In the genomic region with DNA sequence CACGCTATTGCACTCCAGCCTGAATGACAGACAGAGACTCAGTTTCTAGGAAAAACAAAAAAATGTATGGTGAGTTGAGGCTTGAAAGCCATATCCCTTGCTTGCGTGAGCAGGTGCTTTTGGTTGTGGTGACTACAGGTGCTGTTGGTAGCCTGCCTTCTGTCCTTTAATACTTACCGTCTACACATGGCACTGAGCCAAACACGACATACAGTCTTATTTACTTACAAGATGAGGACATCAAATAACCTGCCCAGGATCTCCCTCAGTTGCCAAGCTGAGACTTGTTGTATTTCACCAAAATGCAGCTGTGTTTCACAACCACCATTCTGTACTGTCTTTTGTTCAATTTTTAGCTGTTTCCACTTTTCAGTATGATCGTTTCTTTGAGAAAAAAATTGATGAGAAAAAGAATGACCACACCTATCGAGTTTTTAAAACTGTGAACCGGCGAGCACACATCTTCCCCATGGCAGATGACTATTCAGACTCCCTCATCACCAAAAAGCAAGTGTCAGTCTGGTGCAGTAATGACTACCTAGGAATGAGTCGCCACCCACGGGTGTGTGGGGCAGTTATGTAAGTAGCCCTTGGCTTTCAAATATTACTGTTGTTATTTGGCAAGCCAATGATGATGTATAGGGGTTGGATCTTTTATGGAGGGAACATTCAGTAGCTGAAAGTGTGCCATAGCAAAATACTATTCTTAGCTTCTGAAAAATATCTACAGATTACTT, we compare ENCODE assay signal across 12 cellular contexts. TPM values are rescaled to one million over a fixed set of nuclear protein-coding genes. Genes with fewer than 3 reads are reported as not detected.
DNase-seq lines count a peak whose midpoint lies in the region; ATAC-seq and TF ChIP-seq lines count a peak whose summit lies in the region.
"Had no signal": no experiment of that assay in that cellular context is flagged by ENCODE, and none has a peak within 500 bp of the region (broad histone marks: within the 10 kb centered on the region; RNA-seq: fewer than 3 reads in every experiment).

No MANE protein-coding gene starts in this region.

- H3K9me2 ChIP-seq in GM23338 (ENCODE audit: insufficient read depth), result no peaks in the 10 kb centered on the region

- H3K4me2 ChIP-seq in GM23338, result no peak overlapping the region

- H3K4me1 ChIP-seq in GM23338 (ENCODE audit: insufficient read depth), result no peaks in the 10 kb centered on the region

- H3K27me3 ChIP-seq in GM23338 (ENCODE audit: insufficient read depth), result no peaks in the 10 kb centered on the region
- H3K27me3 ChIP-seq: uterus had no signal

- H3K4me3 ChIP-seq in GM23338, result no peak overlapping the region
- H3K4me3 ChIP-seq: uterus had no signal

- no peaks in the 10 kb centered on the region for H3K9me3 Mint-ChIP-seq in activated CD4-positive, alpha-beta T cell treated with anti-CD3 and anti-CD28 coated beads for 36 hours (ENCODE audit: low read depth)
- no peaks in the 10 kb centered on the region for H3K9me3 Mint-ChIP-seq in activated naive CD8-positive, alpha-beta T cell treated with anti-CD3 and anti-CD28 coated beads for 36 hours
- H3K9me3 Mint-ChIP-seq in stimulated activated effector memory CD8-positive, alpha-beta T cell treated with anti-CD3 and anti-CD28 coated beads, Interleukin-12 subunit alpha, Interleukin-12 subunit beta, amount 100 ng/mL, for 72 hours, result no peaks in the 10 kb centered on the region
- no peaks in the 10 kb centered on the region for H3K9me3 Mint-ChIP-seq in GM23338
- H3K9me3 Mint-ChIP-seq: naive B cell had no signal

- H3K27ac ChIP-seq in GM23338 (ENCODE audit: low read depth), result no peak overlapping the region
- H3K27ac ChIP-seq: uterus had no signal

- intact Hi-C loops in activated CD4-positive, alpha-beta T cell treated with anti-CD3 and anti-CD28 coated beads for 36 hours (cut with DNase I, micrococcal nuclease), result no loop called here

- no peaks in the 10 kb centered on the region for H3K27me3 Mint-ChIP-seq in activated CD4-positive, alpha-beta T cell treated with anti-CD3 and anti-CD28 coated beads for 36 hours
- no peaks in the 10 kb centered on the region for H3K27me3 Mint-ChIP-seq in activated naive CD8-positive, alpha-beta T cell treated with anti-CD3 and anti-CD28 coated beads for 36 hours
- H3K27me3 Mint-ChIP-seq in GM23338 (ENCODE audit: insufficient read depth, low read depth, poor library complexity), result peaks cover 1% of the 10 kb centered on the region
- H3K27me3 Mint-ChIP-seq: naive B cell had no signal

- no peak overlapping the region for H3K4me3 Mint-ChIP-seq in activated CD4-positive, alpha-beta T cell treated with anti-CD3 and anti-CD28 coated beads for 36 hours
- no peak overlapping the region for H3K4me3 Mint-ChIP-seq in activated naive CD8-positive, alpha-beta T cell treated with anti-CD3 and anti-CD28 coated beads for 36 hours
- no peak overlapping the region for H3K4me3 Mint-ChIP-seq in stimulated activated effector memory CD8-positive, alpha-beta T cell treated with anti-CD3 and anti-CD28 coated beads, Interleukin-12 subunit alpha, Interleukin-12 subunit beta, amount 100 ng/mL, for 72 hours
- no peak overlapping the region for H3K4me3 Mint-ChIP-seq in GM23338
- H3K4me3 Mint-ChIP-seq: naive B cell had no signal

- POLR2A ChIA-PET in activated CD4-positive, alpha-beta T cell treated with anti-CD3 and anti-CD28 coated beads for 36 hours (lab: Charles Lee), result no interaction called here

- H3K27ac Mint-ChIP-seq in activated CD4-positive, alpha-beta T cell treated with anti-CD3 and anti-CD28 coated beads for 36 hours, result no peak overlapping the region
- H3K27ac Mint-ChIP-seq in activated naive CD8-positive, alpha-beta T cell treated with anti-CD3 and anti-CD28 coated beads for 36 hours, result peak overlapping the region; percentile 20
- H3K27ac Mint-ChIP-seq in stimulated activated effector memory CD8-positive, alpha-beta T cell treated with anti-CD3 and anti-CD28 coated beads, Interleukin-12 subunit alpha, Interleukin-12 subunit beta, amount 100 ng/mL, for 72 hours, result peak overlapping the region; percentile 63
- H3K27ac Mint-ChIP-seq in GM23338, result no peak overlapping the region

- CTCF ChIA-PET in activated CD4-positive, alpha-beta T cell treated with anti-CD3 and anti-CD28 coated beads for 36 hours (lab: Charles Lee), result interaction anchor here (0.6 to 12.5 kb wide), 6 partner anchors 9 to 263 kb away, joined by 3 to 120 read pairs (median 4); a partner anchor contains a TSS

- TF ChIP-seq CTCF in GM23338 (conservative IDR thresholded peaks at IDR 0.05; ENCODE audit: low read depth in 2 of 2), result no peak

- H3K79me2 ChIP-seq in GM23338 (replicated peaks; ENCODE audit: insufficient read depth), result no peaks in the 10 kb centered on the region

- H4K20me1 ChIP-seq in GM23338 (replicated peaks; ENCODE audit: insufficient read depth), result peaks cover 14% of the 10 kb centered on the region

- H3F3A ChIP-seq in GM23338 (replicated peaks; ENCODE audit: low read depth), result peaks cover 14% of the 10 kb centered on the region

- H3K36me3 Mint-ChIP-seq in activated CD4-positive, alpha-beta T cell treated with anti-CD3 and anti-CD28 coated beads for 36 hours (ENCODE audit: low read depth), result peaks cover 73% of the 10 kb centered on the region
- H3K36me3 Mint-ChIP-seq in activated naive CD8-positive, alpha-beta T cell treated with anti-CD3 and anti-CD28 coated beads for 36 hours, result peaks cover 63% of the 10 kb centered on the region
- H3K36me3 Mint-ChIP-seq in stimulated activated effector memory CD8-positive, alpha-beta T cell treated with anti-CD3 and anti-CD28 coated beads, Interleukin-12 subunit alpha, Interleukin-12 subunit beta, amount 100 ng/mL, for 72 hours, result peaks cover 100% of the 10 kb centered on the region
- H3K36me3 Mint-ChIP-seq in GM23338 (ENCODE audit: low read depth), result peaks cover 87% of the 10 kb centered on the region

- H2AFZ ChIP-seq in GM23338, result no peak overlapping the region

- peaks cover 85% of the 10 kb centered on the region for H3K36me3 ChIP-seq in GM23338 (ENCODE audit: insufficient read depth)
- H3K36me3 ChIP-seq: uterus had no signal

- peak; percentile 63 for DNase-seq in activated CD4-positive, alpha-beta T cell treated with anti-CD3 and anti-CD28 coated beads for 36 hours
- no peak for DNase-seq in activated CD4-positive, alpha-beta T cell treated with anti-CD3 and anti-CD28 coated beads for 1 hour
- peak; percentile 27 for DNase-seq in NCI-H2081 treated with DMSO at 0.1 percent for 48 hours (lab: John Stamatoyannopoulos, UW)
- no peak for DNase-seq in activated naive CD8-positive, alpha-beta T cell treated with anti-CD3 and anti-CD28 coated beads for 36 hours
- DNase-seq in stimulated activated effector memory CD8-positive, alpha-beta T cell treated with anti-CD3 and anti-CD28 coated beads, Interleukin-12 subunit alpha, Interleukin-12 subunit beta, amount 100 ng/mL, for 72 hours (ENCODE audit: low spot score in 2 of 2), result no peak
- DNase-seq in GM23338 (ENCODE audit: low spot score), result no peak
- DNase-seq: hippocampal formation, naive B cell, uterus had no signal

- peak; percentile 75 for ATAC-seq in activated CD4-positive, alpha-beta T cell treated with anti-CD3 and anti-CD28 coated beads for 36 hours
- peak; percentile 93 for ATAC-seq in stimulated activated effector memory CD8-positive, alpha-beta T cell treated with anti-CD3 and anti-CD28 coated beads, Interleukin-12 subunit alpha, Interleukin-12 subunit beta, amount 100 ng/mL, for 72 hours
- no peak for ATAC-seq in HG03045 (IDR thresholded peaks at IDR 0.05; ENCODE audit: unreplicated experiment)
- ATAC-seq in GM19455 (IDR thresholded peaks at IDR 0.05; ENCODE audit: unreplicated experiment), result no peak
- no peak for ATAC-seq in GM23338

- peaks cover 31% of the 10 kb centered on the region for H3K4me1 Mint-ChIP-seq in activated CD4-positive, alpha-beta T cell treated with anti-CD3 and anti-CD28 coated beads for 36 hours
- peaks cover 46% of the 10 kb centered on the region for H3K4me1 Mint-ChIP-seq in activated naive CD8-positive, alpha-beta T cell treated with anti-CD3 and anti-CD28 coated beads for 36 hours
- H3K4me1 Mint-ChIP-seq in stimulated activated effector memory CD8-positive, alpha-beta T cell treated with anti-CD3 and anti-CD28 coated beads, Interleukin-12 subunit alpha, Interleukin-12 subunit beta, amount 100 ng/mL, for 72 hours, result peaks cover 51% of the 10 kb centered on the region
- H3K4me1 Mint-ChIP-seq in GM23338, result no peaks in the 10 kb centered on the region

TF ChIP-seq in GM23338, 12 proteins besides CTCF, POLR2A, EP300 and RAD21 (continues in another document):
- no peak for TF ChIP-seq EZH2phosphoT487 (IDR thresholded peaks at IDR 0.05; ENCODE audit: unreplicated experiment)

RNA-seq across cellular contexts. Expression of a gene that starts 6.5 kb away (rescaled TPM):
- 10 to 100 TPM; 52.8 to 68.7 TPM for total RNA-seq in activated CD4-positive, alpha-beta T cell treated with anti-CD3 and anti-CD28 coated beads for 36 hours
- total RNA-seq in activated naive CD8-positive, alpha-beta T cell treated with anti-CD3 and anti-CD28 coated beads for 36 hours, result 10 to 100 TPM; 59.4 to 63.0 TPM
- total RNA-seq in GM23338 (2014; rRNA removed; shearing (Covaris generic)), result 37.7 and 42.8 TPM in 2 replicates
- polyA plus RNA-seq in GM23338 (2016; fragmentation: Nextera tagmentation; extraction: Ambion mirVana), result 17.8 and 19.2 TPM in 2 replicates

RNA-seq across cellular contexts. Expression of a gene that starts 20.9 kb away (rescaled TPM):
- under 1 TPM; 0.59 to 0.74 TPM for total RNA-seq in activated CD4-positive, alpha-beta T cell treated with anti-CD3 and anti-CD28 coated beads for 36 hours
- 1 to 10 TPM in 1 of 2 experiments, under 1 TPM in 1; 0.85 to 1.4 TPM for total RNA-seq in activated naive CD8-positive, alpha-beta T cell treated with anti-CD3 and anti-CD28 coated beads for 36 hours
- total RNA-seq in GM23338 (2014; rRNA removed; shearing (Covaris generic)), result not detected in 2 replicates
- polyA plus RNA-seq in GM23338 (2016; fragmentation: Nextera tagmentation; extraction: Ambion mirVana), result not detected in 2 replicates
- total RNA-seq: RPMI7951 had no signal

RNA-seq across cellular contexts. Expression of a gene that starts 34.5 kb away (rescaled TPM):
- 10 to 100 TPM; 85.0 to 93.5 TPM for total RNA-seq in activated CD4-positive, alpha-beta T cell treated with anti-CD3 and anti-CD28 coated beads for 36 hours
- total RNA-seq in activated naive CD8-positive, alpha-beta T cell treated with anti-CD3 and anti-CD28 coated beads for 36 hours, result 100 to 1,000 TPM; 127 to 134 TPM
- 120 and 123 TPM in 2 replicates for total RNA-seq in GM23338 (2014; rRNA removed; shearing (Covaris generic))
- 38.6 and 38.9 TPM in 2 replicates for polyA plus RNA-seq in GM23338 (2016; fragmentation: Nextera tagmentation; extraction: Ambion mirVana)

RNA-seq across cellular contexts. Expression of a gene that starts 41.1 kb away (rescaled TPM):
- 10 to 100 TPM; 52.9 to 59.2 TPM for total RNA-seq in activated CD4-positive, alpha-beta T cell treated with anti-CD3 and anti-CD28 coated beads for 36 hours
- 10 to 100 TPM; 69.7 to 74.9 TPM for total RNA-seq in activated naive CD8-positive, alpha-beta T cell treated with anti-CD3 and anti-CD28 coated beads for 36 hours
- 1.8 and 4.0 TPM in 2 replicates for total RNA-seq in GM23338 (2014; rRNA removed; shearing (Covaris generic))
- 2.2 and 2.8 TPM in 2 replicates for polyA plus RNA-seq in GM23338 (2016; fragmentation: Nextera tagmentation; extraction: Ambion mirVana)

RNA-seq across cellular contexts. Expression of a gene that starts 50.3 kb away (rescaled TPM):
- total RNA-seq in activated CD4-positive, alpha-beta T cell treated with anti-CD3 and anti-CD28 coated beads for 36 hours, result 10 to 100 TPM; 23.4 to 26.1 TPM
- total RNA-seq in activated naive CD8-positive, alpha-beta T cell treated with anti-CD3 and anti-CD28 coated beads for 36 hours, result 10 to 100 TPM; 23.8 to 24.8 TPM
- 26.7 and 33.0 TPM in 2 replicates for total RNA-seq in GM23338 (2014; rRNA removed; shearing (Covaris generic))
- 18.4 and 19.1 TPM in 2 replicates for polyA plus RNA-seq in GM23338 (2016; fragmentation: Nextera tagmentation; extraction: Ambion mirVana)

Comparison
In these comparisons a context has a peak if more than half of its experiments do, and no peak if none do; other contexts are left out.
1. DNase-seq: peak in activated CD4-positive, alpha-beta T cell treated with anti-CD3 and anti-CD28 coated beads for 36 hours (single experiment) and NCI-H2081 treated with DMSO at 0.1 percent for 48 hours (single experiment); none in activated CD4-positive, alpha-beta T cell treated with anti-CD3 and anti-CD28 coated beads for 1 hour (single experiment), activated naive CD8-positive, alpha-beta T cell treated with anti-CD3 and anti-CD28 coated beads for 36 hours (single experiment), stimulated activated effector memory CD8-positive, alpha-beta T cell treated with anti-CD3 and anti-CD28 coated beads, Interleukin-12 subunit alpha, Interleukin-12 subunit beta, amount 100 ng/mL, for 72 hours (0 of 2) and GM23338 (single experiment).
2. ATAC-seq: peak in activated CD4-positive, alpha-beta T cell treated with anti-CD3 and anti-CD28 coated beads for 36 hours (single experiment) and stimulated activated effector memory CD8-positive, alpha-beta T cell treated with anti-CD3 and anti-CD28 coated beads, Interleukin-12 subunit alpha, Interleukin-12 subunit beta, amount 100 ng/mL, for 72 hours (single experiment); none in HG03045 (single experiment), GM19455 (single experiment) and GM23338 (single experiment).
3. H3K27ac Mint-ChIP-seq: peak in activated naive CD8-positive, alpha-beta T cell treated with anti-CD3 and anti-CD28 coated beads for 36 hours (single experiment) and stimulated activated effector memory CD8-positive, alpha-beta T cell treated with anti-CD3 and anti-CD28 coated beads, Interleukin-12 subunit alpha, Interleukin-12 subunit beta, amount 100 ng/mL, for 72 hours (single experiment); none in activated CD4-positive, alpha-beta T cell treated with anti-CD3 and anti-CD28 coated beads for 36 hours (single experiment) and GM23338 (single experiment).